In genomic region chr17:72604518-72604917, GRCh38 we compare ENCODE assay signal across 23 cellular contexts.
A peak's percentile ranks its signal among the peaks of the same experiment; 100 is the strongest.
DNase-seq lines count a peak whose midpoint lies in the region; ATAC-seq, FAIRE-seq and TF ChIP-seq lines count a peak whose summit lies in the region.
"Had no signal": no experiment of that assay in that cellular context is flagged by ENCODE, and none has a peak within 500 bp of the region (broad histone marks: within the 10 kb centered on the region; RNA-seq: fewer than 3 reads in every experiment).

No MANE protein-coding gene starts in this region.

- H3K36me3 ChIP-seq in mucosa of descending colon (ENCODE audit: low read depth), result no peaks in the 10 kb centered on the region
- H3K36me3 ChIP-seq: lower lobe of right lung, transverse colon had no signal

- no peak overlapping the region for H3K4me3 Mint-ChIP-seq in activated T-cell treated with anti-CD3 and anti-CD28 coated beads, Interleukin-2, amount 50 U/mL, for 24 hours
- H3K4me3 Mint-ChIP-seq in activated T-cell treated with anti-CD3 and anti-CD28 coated beads, Interleukin-2, amount 50 U/mL, for 4 hours, result no peak overlapping the region
- H3K4me3 Mint-ChIP-seq: activated B cell treated with CpG ODN at 0.5 μM for 24 hours; activated CD8-positive, alpha-beta T cell treated with anti-CD3 and anti-CD28 coated beads for 36 hours; activated naive CD8-positive, alpha-beta T cell treated with anti-CD3 and anti-CD28 coated beads for 36 hours; B cell; stimulated activated naive CD8-positive, alpha-beta T cell treated with anti-CD3 and anti-CD28 coated beads, Interleukin-15, amount 100 ng/mL, for 72 hours had no signal

- H3K9me3 Mint-ChIP-seq in activated T-cell treated with anti-CD3 and anti-CD28 coated beads, Interleukin-2, amount 50 U/mL, for 24 hours, result peaks cover 10% of the 10 kb centered on the region
- H3K9me3 Mint-ChIP-seq in activated T-cell treated with anti-CD3 and anti-CD28 coated beads, Interleukin-2, amount 50 U/mL, for 4 hours, result peaks cover 19% of the 10 kb centered on the region

- peaks cover 8% of the 10 kb centered on the region for H3K4me1 ChIP-seq in mucosa of descending colon (ENCODE audit: low read depth)
- H3K4me1 ChIP-seq: lower lobe of right lung had no signal

- FAIRE-seq in RCC 7860 (lab: Jason Lieb, UNC), result no peak
- FAIRE-seq: colon had no signal

- TF ChIP-seq CTCF in mucosa of descending colon (IDR thresholded peaks at IDR 0.05), result no peak

- no peak overlapping the region for H3K27ac Mint-ChIP-seq in activated T-cell treated with anti-CD3 and anti-CD28 coated beads, Interleukin-2, amount 50 U/mL, for 24 hours
- H3K27ac Mint-ChIP-seq: activated B cell treated with CpG ODN at 0.5 μM for 24 hours; activated CD8-positive, alpha-beta T cell treated with anti-CD3 and anti-CD28 coated beads for 36 hours; activated naive CD8-positive, alpha-beta T cell treated with anti-CD3 and anti-CD28 coated beads for 36 hours; B cell; stimulated activated naive CD8-positive, alpha-beta T cell treated with anti-CD3 and anti-CD28 coated beads, Interleukin-15, amount 100 ng/mL, for 72 hours had no signal

- DNase-seq in DMS53 (lab: John Stamatoyannopoulos, UW) (peak; percentile 98), RCC 7860 (ENCODE audit: low spot score) (peak; percentile 14), mucosa of descending colon (no peak), globus pallidus (ENCODE audit: low spot score) (no peak)
- DNase-seq in activated T-cell treated with anti-CD3 and anti-CD28 coated beads, Interleukin-2, amount 50 U/mL, for 24 hours, result no peak
- no peak for DNase-seq in effector CD4-positive, alpha-beta T cell
- no peak for DNase-seq in activated T-cell treated with anti-CD3 and anti-CD28 coated beads, Interleukin-2, amount 50 U/mL, for 4 hours
- DNase-seq: activated B cell treated with CpG ODN at 0.5 μM for 24 hours; activated CD8-positive, alpha-beta T cell treated with anti-CD3 and anti-CD28 coated beads for 36 hours; activated naive CD8-positive, alpha-beta T cell treated with anti-CD3 and anti-CD28 coated beads for 36 hours; Caco-2; HCEC 1CT; islet precursor cell; lower lobe of right lung; NCI-H2081; NCI-H524; stimulated activated CD4-positive, alpha-beta T cell treated with anti-CD3 and anti-CD28 coated beads, Interleukin-4, amount 100 ng/mL, for 1 hour; stimulated activated naive CD8-positive, alpha-beta T cell treated with anti-CD3 and anti-CD28 coated beads, Interleukin-15, amount 100 ng/mL, for 72 hours; transverse colon had no signal

- intact Hi-C loops in mucosa of descending colon (cut with DNase I, micrococcal nuclease), result no loop called here

- peaks cover 2% of the 10 kb centered on the region for H3K9me3 ChIP-seq in mucosa of descending colon
- H3K9me3 ChIP-seq: lower lobe of right lung had no signal

- H3K4me1 Mint-ChIP-seq in activated T-cell treated with anti-CD3 and anti-CD28 coated beads, Interleukin-2, amount 50 U/mL, for 24 hours (ENCODE audit: low read depth), result no peaks in the 10 kb centered on the region
- no peaks in the 10 kb centered on the region for H3K4me1 Mint-ChIP-seq in activated T-cell treated with anti-CD3 and anti-CD28 coated beads, Interleukin-2, amount 50 U/mL, for 4 hours (ENCODE audit: low read depth)
- H3K4me1 Mint-ChIP-seq: activated B cell treated with CpG ODN at 0.5 μM for 24 hours; activated naive CD8-positive, alpha-beta T cell treated with anti-CD3 and anti-CD28 coated beads for 36 hours; B cell; stimulated activated naive CD8-positive, alpha-beta T cell treated with anti-CD3 and anti-CD28 coated beads, Interleukin-15, amount 100 ng/mL, for 72 hours had no signal

- H3K36me3 Mint-ChIP-seq in activated T-cell treated with anti-CD3 and anti-CD28 coated beads, Interleukin-2, amount 50 U/mL, for 24 hours (ENCODE audit: low read depth), result no peaks in the 10 kb centered on the region
- no peaks in the 10 kb centered on the region for H3K36me3 Mint-ChIP-seq in activated T-cell treated with anti-CD3 and anti-CD28 coated beads, Interleukin-2, amount 50 U/mL, for 4 hours (ENCODE audit: insufficient read depth)
- H3K36me3 Mint-ChIP-seq: activated naive CD8-positive, alpha-beta T cell treated with anti-CD3 and anti-CD28 coated beads for 36 hours had no signal

- H3K4me3 ChIP-seq in mucosa of descending colon, result no peak overlapping the region
- H3K4me3 ChIP-seq: hepatocyte, lower lobe of right lung, transverse colon had no signal

- H3K27me3 Mint-ChIP-seq in activated T-cell treated with anti-CD3 and anti-CD28 coated beads, Interleukin-2, amount 50 U/mL, for 24 hours, result peaks cover 41% of the 10 kb centered on the region
- H3K27me3 Mint-ChIP-seq in activated T-cell treated with anti-CD3 and anti-CD28 coated beads, Interleukin-2, amount 50 U/mL, for 4 hours (ENCODE audit: low read depth), result peaks cover 21% of the 10 kb centered on the region

- peak; percentile 51 for ATAC-seq in HG02798 (IDR thresholded peaks at IDR 0.05; ENCODE audit: poor library complexity, unreplicated experiment)
- ATAC-seq in mucosa of descending colon, result peak; percentile 28
- no peak for ATAC-seq in activated T-cell treated with anti-CD3 and anti-CD28 coated beads, Interleukin-2, amount 50 U/mL, for 4 hours
- ATAC-seq: activated CD8-positive, alpha-beta T cell treated with anti-CD3 and anti-CD28 coated beads for 36 hours; lower lobe of right lung; stimulated activated naive CD8-positive, alpha-beta T cell treated with anti-CD3 and anti-CD28 coated beads, Interleukin-15, amount 100 ng/mL, for 72 hours had no signal

Comparison
In these comparisons a context has a peak if more than half of its experiments do, and no peak if none do; other contexts are left out.
1. DNase-seq: peak in DMS53 (single experiment) and RCC 7860 (single experiment); none in mucosa of descending colon (0 of 3), activated T-cell treated with anti-CD3 and anti-CD28 coated beads, Interleukin-2, amount 50 U/mL, for 24 hours (single experiment), effector CD4-positive, alpha-beta T cell (single experiment), globus pallidus (single experiment) and activated T-cell treated with anti-CD3 and anti-CD28 coated beads, Interleukin-2, amount 50 U/mL, for 4 hours (single experiment).
2. ATAC-seq: peak in HG02798 (single experiment) and mucosa of descending colon (single experiment); none in activated T-cell treated with anti-CD3 and anti-CD28 coated beads, Interleukin-2, amount 50 U/mL, for 4 hours (0 of 2).